Comparison of ENCODE assay signal across 1 cellular context in the genomic region with DNA sequence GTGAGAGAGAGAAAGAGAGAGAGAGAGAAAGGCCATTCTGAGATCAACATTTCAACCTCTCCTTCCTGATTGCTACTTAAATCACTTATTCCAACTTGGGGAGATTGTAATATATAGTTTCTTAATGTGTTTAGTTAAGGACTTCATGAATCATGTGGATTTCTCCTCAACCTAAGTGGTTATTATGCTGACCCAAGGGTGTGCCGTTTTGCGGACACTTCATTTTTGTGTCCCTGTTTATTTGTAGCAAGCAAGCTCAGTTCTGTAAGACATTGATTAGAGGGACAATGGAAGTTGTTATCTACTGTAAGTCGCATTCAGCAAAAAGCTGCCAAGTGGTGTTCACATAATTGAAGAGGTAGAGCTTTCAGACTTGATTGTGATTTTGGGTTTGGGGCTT.
TF ChIP-seq lines count a peak whose summit lies in the region.

No MANE protein-coding gene starts in this region.

TF ChIP-seq in GM23338, 12 proteins besides CTCF, POLR2A, EP300 and RAD21 (continued from another document):
- TF ChIP-seq, protein P1, sequence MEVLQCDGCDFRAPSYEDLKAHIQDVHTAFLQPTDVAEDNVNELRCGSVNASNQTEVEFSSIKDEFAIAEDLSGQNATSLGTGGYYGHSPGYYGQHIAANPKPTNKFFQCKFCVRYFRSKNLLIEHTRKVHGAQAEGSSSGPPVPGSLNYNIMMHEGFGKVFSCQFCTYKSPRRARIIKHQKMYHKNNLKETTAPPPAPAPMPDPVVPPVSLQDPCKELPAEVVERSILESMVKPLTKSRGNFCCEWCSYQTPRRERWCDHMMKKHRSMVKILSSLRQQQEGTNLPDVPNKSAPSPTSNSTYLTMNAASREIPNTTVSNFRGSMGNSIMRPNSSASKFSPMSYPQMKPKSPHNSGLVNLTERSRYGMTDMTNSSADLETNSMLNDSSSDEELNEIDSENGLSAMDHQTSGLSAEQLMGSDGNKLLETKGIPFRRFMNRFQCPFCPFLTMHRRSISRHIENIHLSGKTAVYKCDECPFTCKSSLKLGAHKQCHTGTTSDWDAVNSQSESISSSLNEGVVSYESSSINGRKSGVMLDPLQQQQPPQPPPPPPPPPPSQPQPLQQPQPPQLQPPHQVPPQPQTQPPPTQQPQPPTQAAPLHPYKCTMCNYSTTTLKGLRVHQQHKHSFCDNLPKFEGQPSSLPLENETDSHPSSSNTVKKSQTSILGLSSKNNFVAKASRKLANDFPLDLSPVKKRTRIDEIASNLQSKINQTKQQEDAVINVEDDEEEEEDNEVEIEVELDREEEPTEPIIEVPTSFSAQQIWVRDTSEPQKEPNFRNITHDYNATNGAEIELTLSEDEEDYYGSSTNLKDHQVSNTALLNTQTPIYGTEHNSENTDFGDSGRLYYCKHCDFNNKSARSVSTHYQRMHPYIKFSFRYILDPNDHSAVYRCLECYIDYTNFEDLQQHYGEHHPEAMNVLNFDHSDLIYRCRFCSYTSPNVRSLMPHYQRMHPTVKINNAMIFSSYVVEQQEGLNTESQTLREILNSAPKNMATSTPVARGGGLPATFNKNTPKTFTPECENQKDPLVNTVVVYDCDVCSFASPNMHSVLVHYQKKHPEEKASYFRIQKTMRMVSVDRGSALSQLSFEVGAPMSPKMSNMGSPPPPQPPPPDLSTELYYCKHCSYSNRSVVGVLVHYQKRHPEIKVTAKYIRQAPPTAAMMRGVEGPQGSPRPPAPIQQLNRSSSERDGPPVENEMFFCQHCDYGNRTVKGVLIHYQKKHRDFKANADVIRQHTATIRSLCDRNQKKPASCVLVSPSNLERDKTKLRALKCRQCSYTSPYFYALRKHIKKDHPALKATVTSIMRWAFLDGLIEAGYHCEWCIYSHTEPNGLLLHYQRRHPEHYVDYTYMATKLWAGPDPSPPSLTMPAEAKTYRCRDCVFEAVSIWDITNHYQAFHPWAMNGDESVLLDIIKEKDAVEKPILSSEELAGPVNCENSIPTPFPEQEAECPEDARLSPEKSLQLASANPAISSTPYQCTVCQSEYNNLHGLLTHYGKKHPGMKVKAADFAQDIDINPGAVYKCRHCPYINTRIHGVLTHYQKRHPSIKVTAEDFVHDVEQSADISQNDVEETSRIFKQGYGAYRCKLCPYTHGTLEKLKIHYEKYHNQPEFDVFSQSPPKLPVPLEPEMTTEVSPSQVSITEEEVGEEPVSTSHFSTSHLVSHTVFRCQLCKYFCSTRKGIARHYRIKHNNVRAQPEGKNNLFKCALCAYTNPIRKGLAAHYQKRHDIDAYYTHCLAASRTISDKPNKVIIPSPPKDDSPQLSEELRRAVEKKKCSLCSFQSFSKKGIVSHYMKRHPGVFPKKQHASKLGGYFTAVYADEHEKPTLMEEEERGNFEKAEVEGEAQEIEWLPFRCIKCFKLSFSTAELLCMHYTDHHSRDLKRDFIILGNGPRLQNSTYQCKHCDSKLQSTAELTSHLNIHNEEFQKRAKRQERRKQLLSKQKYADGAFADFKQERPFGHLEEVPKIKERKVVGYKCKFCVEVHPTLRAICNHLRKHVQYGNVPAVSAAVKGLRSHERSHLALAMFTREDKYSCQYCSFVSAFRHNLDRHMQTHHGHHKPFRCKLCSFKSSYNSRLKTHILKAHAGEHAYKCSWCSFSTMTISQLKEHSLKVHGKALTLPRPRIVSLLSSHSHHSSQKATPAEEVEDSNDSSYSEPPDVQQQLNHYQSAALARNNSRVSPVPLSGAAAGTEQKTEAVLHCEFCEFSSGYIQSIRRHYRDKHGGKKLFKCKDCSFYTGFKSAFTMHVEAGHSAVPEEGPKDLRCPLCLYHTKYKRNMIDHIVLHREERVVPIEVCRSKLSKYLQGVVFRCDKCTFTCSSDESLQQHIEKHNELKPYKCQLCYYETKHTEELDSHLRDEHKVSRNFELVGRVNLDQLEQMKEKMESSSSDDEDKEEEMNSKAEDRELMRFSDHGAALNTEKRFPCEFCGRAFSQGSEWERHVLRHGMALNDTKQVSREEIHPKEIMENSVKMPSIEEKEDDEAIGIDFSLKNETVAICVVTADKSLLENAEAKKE (CRISPR knock-in tag; IDR thresholded peaks at IDR 0.05): no peak
- no peak for TF ChIP-seq ZNF114 (CRISPR knock-in tag; IDR thresholded peaks at IDR 0.05)
- TF ChIP-seq STAT1 (IDR thresholded peaks at IDR 0.05; ENCODE audit: unreplicated experiment): no peak
- TF ChIP-seq, protein P2, sequence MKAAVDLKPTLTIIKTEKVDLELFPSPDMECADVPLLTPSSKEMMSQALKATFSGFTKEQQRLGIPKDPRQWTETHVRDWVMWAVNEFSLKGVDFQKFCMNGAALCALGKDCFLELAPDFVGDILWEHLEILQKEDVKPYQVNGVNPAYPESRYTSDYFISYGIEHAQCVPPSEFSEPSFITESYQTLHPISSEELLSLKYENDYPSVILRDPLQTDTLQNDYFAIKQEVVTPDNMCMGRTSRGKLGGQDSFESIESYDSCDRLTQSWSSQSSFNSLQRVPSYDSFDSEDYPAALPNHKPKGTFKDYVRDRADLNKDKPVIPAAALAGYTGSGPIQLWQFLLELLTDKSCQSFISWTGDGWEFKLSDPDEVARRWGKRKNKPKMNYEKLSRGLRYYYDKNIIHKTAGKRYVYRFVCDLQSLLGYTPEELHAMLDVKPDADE (IDR thresholded peaks at IDR 0.05): no peak
- TF ChIP-seq, protein P3, sequence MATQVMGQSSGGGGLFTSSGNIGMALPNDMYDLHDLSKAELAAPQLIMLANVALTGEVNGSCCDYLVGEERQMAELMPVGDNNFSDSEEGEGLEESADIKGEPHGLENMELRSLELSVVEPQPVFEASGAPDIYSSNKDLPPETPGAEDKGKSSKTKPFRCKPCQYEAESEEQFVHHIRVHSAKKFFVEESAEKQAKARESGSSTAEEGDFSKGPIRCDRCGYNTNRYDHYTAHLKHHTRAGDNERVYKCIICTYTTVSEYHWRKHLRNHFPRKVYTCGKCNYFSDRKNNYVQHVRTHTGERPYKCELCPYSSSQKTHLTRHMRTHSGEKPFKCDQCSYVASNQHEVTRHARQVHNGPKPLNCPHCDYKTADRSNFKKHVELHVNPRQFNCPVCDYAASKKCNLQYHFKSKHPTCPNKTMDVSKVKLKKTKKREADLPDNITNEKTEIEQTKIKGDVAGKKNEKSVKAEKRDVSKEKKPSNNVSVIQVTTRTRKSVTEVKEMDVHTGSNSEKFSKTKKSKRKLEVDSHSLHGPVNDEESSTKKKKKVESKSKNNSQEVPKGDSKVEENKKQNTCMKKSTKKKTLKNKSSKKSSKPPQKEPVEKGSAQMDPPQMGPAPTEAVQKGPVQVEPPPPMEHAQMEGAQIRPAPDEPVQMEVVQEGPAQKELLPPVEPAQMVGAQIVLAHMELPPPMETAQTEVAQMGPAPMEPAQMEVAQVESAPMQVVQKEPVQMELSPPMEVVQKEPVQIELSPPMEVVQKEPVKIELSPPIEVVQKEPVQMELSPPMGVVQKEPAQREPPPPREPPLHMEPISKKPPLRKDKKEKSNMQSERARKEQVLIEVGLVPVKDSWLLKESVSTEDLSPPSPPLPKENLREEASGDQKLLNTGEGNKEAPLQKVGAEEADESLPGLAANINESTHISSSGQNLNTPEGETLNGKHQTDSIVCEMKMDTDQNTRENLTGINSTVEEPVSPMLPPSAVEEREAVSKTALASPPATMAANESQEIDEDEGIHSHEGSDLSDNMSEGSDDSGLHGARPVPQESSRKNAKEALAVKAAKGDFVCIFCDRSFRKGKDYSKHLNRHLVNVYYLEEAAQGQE (IDR thresholded peaks at IDR 0.05; ENCODE audit: unreplicated experiment): no peak
- no peak for TF ChIP-seq JUNB (IDR thresholded peaks at IDR 0.05; ENCODE audit: unreplicated experiment)
